ENCODE assay signal across 8 cellular contexts in genomic region chr11:36455658-36456111, GRCh38. TPM values are rescaled to one million over a fixed set of nuclear protein-coding genes. Genes with fewer than 3 reads are reported as not detected.
DNase-seq lines count a peak whose midpoint lies in the region; ATAC-seq and TF ChIP-seq lines count a peak whose summit lies in the region.

No MANE protein-coding gene starts in this region.

- peak overlapping the region; percentile 96 for H2AK5ac ChIP-seq in mesenchymal stem cell (ENCODE audit: low read length, severe bottlenecking)

- no peak overlapping the region for H3K4me2 ChIP-seq in mesenchymal stem cell (ENCODE audit: low read length, poor library complexity, severe bottlenecking)

- no peak overlapping the region for H3K14ac ChIP-seq in mesenchymal stem cell (ENCODE audit: low read length in 2 of 2)

- peak overlapping the region; percentile 91 to 97 for H3K18ac ChIP-seq in mesenchymal stem cell (ENCODE audit: low read depth in 1 of 2, low read length in 2 of 2)

- H2BK5ac ChIP-seq in mesenchymal stem cell (ENCODE audit: low read depth, low read length, poor library complexity, severe bottlenecking), result peak overlapping the region; percentile 97

- H3K27ac ChIP-seq in mesenchymal stem cell (ENCODE audit: low read length, poor library complexity, severe bottlenecking), result peak overlapping the region; percentile 98
- H3K27ac ChIP-seq in uterus, result peak overlapping the region; percentile 74 to 75

- intact Hi-C loops in uterus (cut with DNase I; ENCODE audit: low total_unique reads), result no loop called here

- H3K4me3 ChIP-seq in mesenchymal stem cell (ENCODE audit: insufficient read depth in 1 of 2, low read depth in 1 of 2, low read length in 2 of 2) (no peak overlapping the region), uterus (no peak overlapping the region)

- ATAC-seq in GM18502 (IDR thresholded peaks at IDR 0.05; ENCODE audit: poor library complexity, unreplicated experiment), result no peak

- no peak for TF ChIP-seq CTCF in uterus (IDR thresholded peaks at IDR 0.05)

- peak overlapping the region; percentile 99 for H2BK120ac ChIP-seq in mesenchymal stem cell (ENCODE audit: low read depth, low read length)

- DNase-seq in AG20443 (ENCODE audit: low spot score), result peak; percentile 96
- peak; percentile 100 for DNase-seq in M059J (ENCODE audit: low read depth)
- peak; percentile 18 for DNase-seq in dermis blood vessel endothelial cell
- peak; percentile 99 for DNase-seq in mesenchymal stem cell
- peak; percentile 63 to 69 for DNase-seq in uterus
- no peak for DNase-seq in stimulated activated CD8-positive, alpha-beta memory T cell treated with anti-CD3 and anti-CD28 coated beads, Interleukin-4, amount 100 ng/mL, for 48 hours
- no peak for DNase-seq in activated gamma-delta T cell (lab: John Stamatoyannopoulos, UW)

- no peak overlapping the region for H2AFZ ChIP-seq in mesenchymal stem cell (ENCODE audit: low read depth, low read length)

- H3K9ac ChIP-seq in mesenchymal stem cell (ENCODE audit: low read length), result peak overlapping the region; percentile 73

- peak overlapping the region; percentile 99 for H4K91ac ChIP-seq in mesenchymal stem cell (ENCODE audit: low read length)

- H2BK15ac ChIP-seq in mesenchymal stem cell (ENCODE audit: low read depth, poor library complexity, severe bottlenecking), result peak overlapping the region; percentile 98

- H3K79me1 ChIP-seq in mesenchymal stem cell (replicated peaks; ENCODE audit: low read length, poor library complexity, severe bottlenecking), result peaks cover 14% of the 10 kb centered on the region

- no peaks in the 10 kb centered on the region for H3K9me3 ChIP-seq in mesenchymal stem cell (ENCODE audit: control insufficient read depth, low read length)
- no peaks in the 10 kb centered on the region for H3K9me3 ChIP-seq in uterus

- H3K4me1 ChIP-seq in mesenchymal stem cell (ENCODE audit: control insufficient read depth, insufficient read depth, low read depth, low read length) (peaks cover 55% of the 10 kb centered on the region), uterus (no peaks in the 10 kb centered on the region)

- no peaks in the 10 kb centered on the region for H3K27me3 ChIP-seq in mesenchymal stem cell (ENCODE audit: control insufficient read depth in 1 of 2, insufficient read depth in 1 of 2, low read length in 2 of 2)
- no peaks in the 10 kb centered on the region for H3K27me3 ChIP-seq in uterus

- no peak for TF ChIP-seq POLR2A in uterus (IDR thresholded peaks at IDR 0.05)

- H3K36me3 ChIP-seq in mesenchymal stem cell (ENCODE audit: control insufficient read depth in 1 of 2, insufficient read depth in 2 of 2, low read depth in 1 of 2, low read length in 2 of 2) (peaks cover 0 to 57% of the 10 kb centered on the region in 2 experiments), uterus (no peaks in the 10 kb centered on the region)

- peak overlapping the region; percentile 62 to 95 for H3K4ac ChIP-seq in mesenchymal stem cell (ENCODE audit: low read depth in 1 of 2, low read length in 2 of 2)

- H2BK12ac ChIP-seq in mesenchymal stem cell (ENCODE audit: low read length in 2 of 2), result peak overlapping the region; percentile 93 to 98

- H3K23ac ChIP-seq in mesenchymal stem cell (ENCODE audit: low read length in 2 of 2), result peak overlapping the region in 1 of 2 experiments; percentile 76

- WGBS in mesenchymal stem cell, result 3% methylated on average over 10 of the region's 11 CpGs

- H4K8ac ChIP-seq in mesenchymal stem cell (ENCODE audit: low read length), result peak overlapping the region; percentile 98

RNA-seq across cellular contexts. Expression of gene TRAF6, which starts 54.4 kb away (rescaled TPM):
- total RNA-seq in M059J (2014; rRNA removed; shearing (Covaris generic)), result 3.2 and 8.4 TPM in 2 replicates
- total RNA-seq in dermis blood vessel endothelial cell (10.7 and 13.6 TPM in 2 replicates), uterus (10 to 100 TPM in 3 of 4 donors, 1 to 10 TPM in 1; 5.1 to 22.6 (median 16.2) TPM)
- polyA plus RNA-seq in mesenchymal stem cell (2013, experiment 1 of 2), result 8.5 TPM
- polyA plus RNA-seq in mesenchymal stem cell (2013, experiment 2 of 2), result 8.5 TPM

Comparison
In these comparisons a context has a peak if more than half of its experiments do, and no peak if none do; other contexts are left out.
1. DNase-seq: peak in AG20443 (single experiment), M059J (single experiment), dermis blood vessel endothelial cell (single experiment), mesenchymal stem cell (single experiment) and uterus (2 of 2); none in stimulated activated CD8-positive, alpha-beta memory T cell treated with anti-CD3 and anti-CD28 coated beads, Interleukin-4, amount 100 ng/mL, for 48 hours (single experiment) and activated gamma-delta T cell (single experiment).